27 cellular contexts compared by ENCODE assay signal in the genomic region with DNA sequence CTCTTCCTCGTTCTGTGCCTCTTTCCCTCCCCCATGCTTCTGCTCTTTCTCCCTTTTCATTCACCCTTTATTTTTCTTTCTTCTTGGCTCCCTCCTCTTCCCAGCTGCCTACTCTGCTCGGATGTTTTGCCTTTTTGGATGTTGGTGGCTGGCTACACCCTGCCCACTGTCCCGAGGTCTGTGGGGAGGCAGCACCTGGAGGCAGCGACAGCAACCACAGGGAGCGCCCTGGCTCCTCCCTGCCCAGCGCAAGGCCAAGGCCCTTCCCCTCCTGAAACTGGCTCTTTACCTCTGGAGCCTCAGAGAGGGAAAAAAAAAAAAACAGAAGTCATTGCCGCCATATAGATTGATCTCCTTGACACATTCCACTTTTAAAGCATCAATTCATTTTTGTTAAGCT. TPM values are rescaled to one million over a fixed set of nuclear protein-coding genes. Genes with fewer than 3 reads are reported as not detected.
DNase-seq lines count a peak whose midpoint lies in the region; ATAC-seq and TF ChIP-seq lines count a peak whose summit lies in the region.
"Had no signal": no experiment of that assay in that cellular context is flagged by ENCODE, and none has a peak within 500 bp of the region (broad histone marks: within the 10 kb centered on the region; RNA-seq: fewer than 3 reads in every experiment).

No MANE protein-coding gene starts in this region.

- no peaks in the 10 kb centered on the region for H3K9me2 ChIP-seq in hepatocyte (replicated peaks; ENCODE audit: insufficient read depth)

- no peaks in the 10 kb centered on the region for H3K9me3 ChIP-seq in hepatocyte (ENCODE audit: low read depth)
- H3K9me3 ChIP-seq in aorta (ENCODE audit: control insufficient read depth, low read length), result no peaks in the 10 kb centered on the region
- H3K9me3 ChIP-seq: A549, right lobe of liver had no signal

- H3K4me3 Mint-ChIP-seq in activated CD4-positive, alpha-beta T cell treated with anti-CD3 and anti-CD28 coated beads, Interleukin-2, amount 10 ng/mL, durations not matched to agents 7 days and 5 days, result no peak overlapping the region
- no peak overlapping the region for H3K4me3 Mint-ChIP-seq in progenitor cell of endocrine pancreas (ENCODE audit: low read depth)
- H3K4me3 Mint-ChIP-seq: activated B cell treated with CpG ODN at 0.5 μM for 24 hours; activated naive CD8-positive, alpha-beta T cell treated with anti-CD3 and anti-CD28 coated beads, Interleukin-2, amount 50 U/mL, for 24 hours; activated T-helper 17 cell treated with anti-CD3 and anti-CD28 coated beads, Interleukin-2, amount 50 U/mL, for 72 hours had no signal

- no peak for ATAC-seq in aorta (ENCODE audit: low FRiP score)
- ATAC-seq: A549; activated naive CD8-positive, alpha-beta T cell treated with anti-CD3 and anti-CD28 coated beads, Interleukin-2, amount 50 U/mL, for 24 hours; activated T-helper 17 cell treated with anti-CD3 and anti-CD28 coated beads, Interleukin-2, amount 50 U/mL, for 72 hours; HCT116; stimulated activated naive CD8-positive, alpha-beta T cell treated with anti-CD3 and anti-CD28 coated beads, Interleukin-15, Interleukin-2, amounts not matched to agents 100 U/mL and 50 U/mL, for 24 hours had no signal

- H3K27ac ChIP-seq in hepatocyte (peak overlapping the region; percentile 90), aorta (ENCODE audit: low read depth in 1 of 2, low read length in 2 of 2) (peak overlapping the region; percentile 74 to 95)
- H3K27ac ChIP-seq: A549, right lobe of liver had no signal

- peak overlapping the region; percentile 68 for H3K4me2 ChIP-seq in hepatocyte
- H3K4me2 ChIP-seq: A549 had no signal

- H3K9me3 Mint-ChIP-seq in activated CD4-positive, alpha-beta T cell treated with anti-CD3 and anti-CD28 coated beads, Interleukin-2, amount 10 ng/mL, durations not matched to agents 7 days and 5 days, result no peaks in the 10 kb centered on the region
- no peaks in the 10 kb centered on the region for H3K9me3 Mint-ChIP-seq in progenitor cell of endocrine pancreas (ENCODE audit: low read depth)
- H3K9me3 Mint-ChIP-seq: activated B cell treated with CpG ODN at 0.5 μM for 24 hours; activated naive CD8-positive, alpha-beta T cell treated with anti-CD3 and anti-CD28 coated beads, Interleukin-2, amount 50 U/mL, for 24 hours; activated T-helper 17 cell treated with anti-CD3 and anti-CD28 coated beads, Interleukin-2, amount 50 U/mL, for 72 hours had no signal

- no peaks in the 10 kb centered on the region for H3K36me3 ChIP-seq in hepatocyte (replicated peaks; ENCODE audit: insufficient read depth, low read depth)
- peaks cover 0 to 4% of the 10 kb centered on the region in 2 donors for H3K36me3 ChIP-seq in aorta (ENCODE audit: control insufficient read depth in 1 of 2, insufficient read depth in 2 of 2, low read length in 1 of 2)

- H3K27me3 Mint-ChIP-seq in activated CD4-positive, alpha-beta T cell treated with anti-CD3 and anti-CD28 coated beads, Interleukin-2, amount 10 ng/mL, durations not matched to agents 7 days and 5 days, result no peaks in the 10 kb centered on the region
- H3K27me3 Mint-ChIP-seq in progenitor cell of endocrine pancreas, result no peaks in the 10 kb centered on the region
- H3K27me3 Mint-ChIP-seq: activated B cell treated with CpG ODN at 0.5 μM for 24 hours; activated naive CD8-positive, alpha-beta T cell treated with anti-CD3 and anti-CD28 coated beads, Interleukin-2, amount 50 U/mL, for 24 hours; activated T-helper 17 cell treated with anti-CD3 and anti-CD28 coated beads, Interleukin-2, amount 50 U/mL, for 72 hours had no signal

- no peaks in the 10 kb centered on the region for H4K20me1 ChIP-seq in hepatocyte (ENCODE audit: insufficient read depth, poor library complexity, severe bottlenecking)

- peaks cover 23% of the 10 kb centered on the region for H3K4me1 Mint-ChIP-seq in activated CD4-positive, alpha-beta T cell treated with anti-CD3 and anti-CD28 coated beads, Interleukin-2, amount 10 ng/mL, durations not matched to agents 7 days and 5 days
- peaks cover 7% of the 10 kb centered on the region for H3K4me1 Mint-ChIP-seq in progenitor cell of endocrine pancreas (ENCODE audit: low read depth)
- H3K4me1 Mint-ChIP-seq: activated B cell treated with CpG ODN at 0.5 μM for 24 hours; activated naive CD8-positive, alpha-beta T cell treated with anti-CD3 and anti-CD28 coated beads, Interleukin-2, amount 50 U/mL, for 24 hours; activated T-helper 17 cell treated with anti-CD3 and anti-CD28 coated beads, Interleukin-2, amount 50 U/mL, for 72 hours had no signal

- POLR2A ChIA-PET in activated CD4-positive, alpha-beta T cell treated with anti-CD3 and anti-CD28 coated beads, Interleukin-2, amount 10 ng/mL, durations not matched to agents 7 days and 5 days (lab: Charles Lee), result no interaction called here

- no peak for TF ChIP-seq CTCF in hepatocyte (IDR thresholded peaks at IDR 0.05; ENCODE audit: poor library complexity)
- TF ChIP-seq CTCF in progenitor cell of endocrine pancreas (IDR thresholded peaks at IDR 0.05; ENCODE audit: unreplicated experiment), result no peak

- in situ Hi-C loops in KBM-7 (cut with MboI; ENCODE audit: low pct_unique_long_range_greater_than_20kb, low sequenced_read_pairs), result no loop called here

- H3K27ac Mint-ChIP-seq in activated CD4-positive, alpha-beta T cell treated with anti-CD3 and anti-CD28 coated beads, Interleukin-2, amount 10 ng/mL, durations not matched to agents 7 days and 5 days, result peak overlapping the region; percentile 17
- H3K27ac Mint-ChIP-seq in progenitor cell of endocrine pancreas, result peak overlapping the region; percentile 60
- H3K27ac Mint-ChIP-seq: activated B cell treated with CpG ODN at 0.5 μM for 24 hours; activated naive CD8-positive, alpha-beta T cell treated with anti-CD3 and anti-CD28 coated beads, Interleukin-2, amount 50 U/mL, for 24 hours; activated T-helper 17 cell treated with anti-CD3 and anti-CD28 coated beads, Interleukin-2, amount 50 U/mL, for 72 hours had no signal

- H3K4me3 ChIP-seq in hepatocyte (no peak overlapping the region), aorta (ENCODE audit: low read length in 2 of 2) (no peak overlapping the region)
- H3K4me3 ChIP-seq: A549, right lobe of liver had no signal

- CTCF ChIA-PET in activated CD4-positive, alpha-beta T cell treated with anti-CD3 and anti-CD28 coated beads, Interleukin-2, amount 10 ng/mL, durations not matched to agents 7 days and 5 days (lab: Charles Lee), result interaction anchor here (0.6 to 2.9 kb wide), 4 partner anchors 8 to 83 kb away, joined by 3 to 14 read pairs (median 3); no protein-coding TSS in a partner anchor

- 59% methylated on average over 7 of the region's 7 CpGs for WGBS in hepatocyte (ENCODE audit: low lambda C conversion rate, missing lambda C conversion rate)
- 7 to 17% methylated on average over 7 of the region's 7 CpGs for WGBS in aorta, 2 donors

- peaks cover 11% of the 10 kb centered on the region for H3K4me1 ChIP-seq in hepatocyte (ENCODE audit: insufficient read depth)
- H3K4me1 ChIP-seq in aorta (ENCODE audit: control insufficient read depth in 1 of 2, insufficient read depth in 2 of 2, low read length in 2 of 2), result no peaks in the 10 kb centered on the region

- no peak overlapping the region for H2AFZ ChIP-seq in hepatocyte

- peaks cover 63% of the 10 kb centered on the region for H3K36me3 Mint-ChIP-seq in activated CD4-positive, alpha-beta T cell treated with anti-CD3 and anti-CD28 coated beads, Interleukin-2, amount 10 ng/mL, durations not matched to agents 7 days and 5 days (ENCODE audit: low read depth)
- H3K36me3 Mint-ChIP-seq in progenitor cell of endocrine pancreas (ENCODE audit: insufficient read depth), result peaks cover 28% of the 10 kb centered on the region

- H3K27me3 ChIP-seq in hepatocyte (no peaks in the 10 kb centered on the region), aorta (ENCODE audit: control insufficient read depth in 1 of 2, insufficient read depth in 2 of 2, low read length in 1 of 2) (no peaks in the 10 kb centered on the region)
- H3K27me3 ChIP-seq: right lobe of liver had no signal

- no peak for DNase-seq in activated CD4-positive, alpha-beta T cell treated with anti-CD3 and anti-CD28 coated beads, Interleukin-2, amount 10 ng/mL, durations not matched to agents 7 days and 5 days
- no peak for DNase-seq in activated CD4-positive, alpha-beta T cell treated with anti-CD3 and anti-CD28 coated beads for 48 hours
- DNase-seq in hepatocyte (ENCODE audit: low spot score) (peak; percentile 25), progenitor cell of endocrine pancreas (ENCODE audit: low spot score, unreplicated experiment) (no peak), aorta (no peak), KBM-7 (no peak)
- no peak for DNase-seq in activated T-cell treated with anti-CD3 and anti-CD28 coated beads, Interleukin-2, amount 50 U/mL, for 48 hours
- DNase-seq in activated effector memory CD4-positive, alpha-beta T cell treated with Interleukin-2 at 50 U/mL for 16 hours, result no peak
- DNase-seq: activated B cell treated with CpG ODN at 0.5 μM for 24 hours; activated naive CD8-positive, alpha-beta T cell treated with anti-CD3 and anti-CD28 coated beads, Interleukin-2, amount 50 U/mL, for 24 hours; dermis blood vessel endothelial cell; DMS 273 treated with DMSO at 0.1 percent for 48 hours; GDM1; NCI-H1436; NCI-H774; nucleus accumbens; right lobe of liver; stimulated activated CD4-positive, alpha-beta T cell treated with anti-CD3 and anti-CD28 coated beads, Interleukin-2, amount 100 ng/mL, for 24 hours; stimulated activated naive CD8-positive, alpha-beta T cell treated with anti-CD3 and anti-CD28 coated beads, Interleukin-15, Interleukin-2, amounts not matched to agents 100 U/mL and 50 U/mL, for 24 hours; T-helper 2 cell had no signal

- H3K79me2 ChIP-seq in hepatocyte, result no peaks in the 10 kb centered on the region

- intact Hi-C loops in aorta (cut with DNase I), result no loop called here

RNA-seq across cellular contexts. Expression of a gene that starts 20.1 kb away (rescaled TPM):
- total RNA-seq in activated CD4-positive, alpha-beta T cell treated with anti-CD3 and anti-CD28 coated beads, Interleukin-2, amount 10 ng/mL, durations not matched to agents 7 days and 5 days, result 10 to 100 TPM; 39.0 to 43.2 TPM
- total RNA-seq in hepatocyte, result 14.7 and 18.5 TPM in 2 replicates
- polyA plus RNA-seq in hepatocyte, result 23.2 and 25.8 TPM in 2 replicates
- total RNA-seq in progenitor cell of endocrine pancreas, result 38.7 and 42.4 TPM in 2 replicates
- 10 to 100 TPM; 15.3 to 23.7 TPM for total RNA-seq in aorta
- 10 to 100 TPM; 12.3 to 22.2 TPM for polyA plus RNA-seq in aorta

RNA-seq across cellular contexts. Expression of a gene that starts 25.6 kb away (rescaled TPM):
- total RNA-seq in activated CD4-positive, alpha-beta T cell treated with anti-CD3 and anti-CD28 coated beads, Interleukin-2, amount 10 ng/mL, durations not matched to agents 7 days and 5 days, result not detected
- total RNA-seq in hepatocyte, result not detected in 2 replicates
- not detected in 2 replicates for polyA plus RNA-seq in hepatocyte
- not detected in 2 replicates for total RNA-seq in progenitor cell of endocrine pancreas
- not detected for total RNA-seq in aorta
- not detected for polyA plus RNA-seq in aorta
- total RNA-seq: activated B cell treated with CpG ODN at 0.5 μM for 24 hours; activated T-helper 17 cell treated with anti-CD3 and anti-CD28 coated beads, Interleukin-2, amount 50 U/mL, for 72 hours; dermis blood vessel endothelial cell; epithelial cell of proximal tubule; M059J; mononuclear cell; right lobe of liver; urinary bladder had no signal
- polyA plus RNA-seq: A549, urinary bladder had no signal

RNA-seq across cellular contexts. Expression of a gene that starts 56.3 kb away (rescaled TPM):
- total RNA-seq in activated CD4-positive, alpha-beta T cell treated with anti-CD3 and anti-CD28 coated beads, Interleukin-2, amount 10 ng/mL, durations not matched to agents 7 days and 5 days, result 10 to 100 TPM; 80.7 to 98.7 TPM
- total RNA-seq in hepatocyte, result 0.10 TPM in 1 of 2 replicates, not detected in the other
- 0.15 and 0.17 TPM in 2 replicates for polyA plus RNA-seq in hepatocyte
- total RNA-seq in progenitor cell of endocrine pancreas, result 0.14 and 0.38 TPM in 2 replicates
- total RNA-seq in aorta, result 1 to 10 TPM in 1 of 2 donors, under 1 TPM in 1; 0.97 to 2.3 TPM
- polyA plus RNA-seq in aorta, result under 1 TPM in 1 of 2 donors, not detected in 1; 0.38 TPM
- total RNA-seq: epithelial cell of proximal tubule, M059J had no signal

Comparison
In these comparisons a context has a peak if more than half of its experiments do, and no peak if none do; other contexts are left out.
1. RNA of a gene that starts 56.3 kb away (total RNA-seq): 80.7 to 98.7 TPM in activated CD4-positive, alpha-beta T cell treated with anti-CD3 and anti-CD28 coated beads, Interleukin-2, amount 10 ng/mL, durations not matched to agents 7 days and 5 days; 0.97 to 2.3 TPM in aorta, 0.14 to 0.38 TPM in progenitor cell of endocrine pancreas and 0.10 TPM in hepatocyte; every median in the first group is over 10 times any median in the second.